Comparison of ENCODE assay signal across 23 cellular contexts in the genomic region with DNA sequence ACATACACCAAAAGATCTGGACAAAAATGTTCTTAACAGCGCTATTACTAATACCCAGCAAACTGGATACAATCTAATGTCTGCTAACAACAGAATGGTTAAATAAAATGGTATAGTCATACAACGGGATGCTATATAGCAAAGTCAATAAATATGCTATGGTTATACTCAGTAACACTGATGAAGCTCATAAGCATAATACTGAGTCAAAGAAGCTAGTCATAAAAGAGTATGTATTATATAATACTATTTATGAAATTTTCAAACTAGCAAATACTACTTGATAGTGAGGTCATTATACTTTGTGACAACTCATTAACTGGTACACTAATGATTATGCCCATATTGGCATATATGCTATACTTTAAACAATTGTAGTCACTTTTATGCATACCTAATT. TPM values are rescaled to one million over a fixed set of nuclear protein-coding genes. Genes with fewer than 3 reads are reported as not detected.
"Had no signal": no experiment of that assay in that cellular context is flagged by ENCODE, and none has a peak within 500 bp of the region (broad histone marks: within the 10 kb centered on the region; RNA-seq: fewer than 3 reads in every experiment).

No MANE protein-coding gene starts in this region.

- H3K27ac Mint-ChIP-seq: activated CD8-positive, alpha-beta T cell treated with anti-CD3 and anti-CD28 coated beads for 36 hours; activated naive CD4-positive, alpha-beta T cell treated with anti-CD3 and anti-CD28 coated beads for 36 hours; activated T-cell treated with anti-CD3 and anti-CD28 coated beads, Interleukin-2, amount 50 U/mL, for 24 hours; WTC11 had no signal

- H3K27ac ChIP-seq: brain microvascular endothelial cell, cardiac muscle cell, colonic mucosa had no signal

- H3K27me3 ChIP-seq: brain microvascular endothelial cell, cardiac muscle cell, colonic mucosa had no signal

- H3K4me1 Mint-ChIP-seq: WTC11 had no signal

- H3K4me1 ChIP-seq: colonic mucosa had no signal

- H3K9me3 ChIP-seq: colonic mucosa had no signal

- H3K36me3 ChIP-seq: brain microvascular endothelial cell, cardiac muscle cell, colonic mucosa had no signal

- H3K36me3 Mint-ChIP-seq: WTC11 had no signal

- H3K4me3 Mint-ChIP-seq: activated T-cell treated with anti-CD3 and anti-CD28 coated beads, Interleukin-2, amount 50 U/mL, for 24 hours; WTC11 had no signal

- ATAC-seq: activated CD8-positive, alpha-beta T cell treated with anti-CD3 and anti-CD28 coated beads for 36 hours; HepG2; WTC11 had no signal

- H3K9me3 Mint-ChIP-seq: activated T-cell treated with anti-CD3 and anti-CD28 coated beads, Interleukin-2, amount 50 U/mL, for 24 hours; WTC11 had no signal

- H3K4me3 ChIP-seq: cardiac muscle cell, colonic mucosa had no signal

- DNase-seq: activated CD8-positive, alpha-beta T cell treated with anti-CD3 and anti-CD28 coated beads for 36 hours; activated gamma-delta T cell; activated naive CD4-positive, alpha-beta T cell treated with anti-CD3 and anti-CD28 coated beads for 36 hours; activated T-cell treated with anti-CD3 and anti-CD28 coated beads, Interleukin-2, amount 50 U/mL, for 24 hours; amygdala; brain microvascular endothelial cell; colonic mucosa; Karpas-422; NCI-H1092; NCI-H1417; NCI-H1694; NCI-H2029; NCI-H2107; NCI-H2171 treated with DMSO at 0.1 percent for 48 hours; NCI-H226; NCI-H526; NCI-H82; SIG-M5; T-helper 9 cell had no signal

- H3K27me3 Mint-ChIP-seq: activated CD8-positive, alpha-beta T cell treated with anti-CD3 and anti-CD28 coated beads for 36 hours; activated T-cell treated with anti-CD3 and anti-CD28 coated beads, Interleukin-2, amount 50 U/mL, for 24 hours had no signal

RNA-seq across cellular contexts. Expression of a gene that starts 7.4 kb away (rescaled TPM):
- total RNA-seq: HepG2, NCI-H460, WTC11 had no signal
